1 cellular context compared by ENCODE assay signal in the genomic region with DNA sequence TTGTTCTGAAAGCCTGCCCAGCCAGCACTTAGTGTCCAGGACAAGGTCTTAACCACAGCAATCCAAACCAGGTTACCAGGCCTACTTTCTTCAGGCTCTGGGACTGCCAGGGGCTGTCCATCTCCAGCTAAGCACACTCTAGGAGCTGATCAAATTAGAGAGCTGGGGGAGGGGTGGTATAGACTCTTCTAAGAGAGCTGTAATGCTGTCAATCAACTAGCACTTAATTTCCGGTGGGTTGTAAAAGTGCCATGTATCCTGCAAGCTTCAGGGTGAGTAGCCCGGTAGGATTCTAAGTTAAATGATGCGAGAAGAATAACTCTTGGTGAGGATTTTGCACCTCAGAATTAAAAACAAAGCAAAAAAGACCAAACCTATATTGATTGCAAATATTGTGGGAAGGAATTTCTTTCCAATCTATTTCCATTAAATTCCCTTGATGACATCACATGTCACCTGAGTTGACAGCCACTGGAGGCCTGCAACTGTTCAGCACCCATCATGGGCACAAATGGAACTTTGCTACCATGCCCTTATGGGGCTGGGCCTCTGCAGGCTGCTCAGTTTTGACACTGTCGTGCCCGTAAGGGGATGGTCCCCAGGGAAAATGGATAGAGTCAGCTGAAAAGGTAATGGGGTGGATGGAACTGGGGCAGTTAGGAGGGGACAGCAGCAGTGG.
TF ChIP-seq lines count a peak whose summit lies in the region.

No MANE protein-coding gene starts in this region.

TF ChIP-seq in H1, 55 proteins besides CTCF, POLR2A, EP300 and RAD21 (continued from another document):
- TF ChIP-seq CEBPB (IDR thresholded peaks at IDR 0.05; ENCODE audit: low read depth, low read length) (no peak), MAFK (IDR thresholded peaks at IDR 0.05; ENCODE audit: low read depth, low read length) (no peak), SAP30 (IDR thresholded peaks at IDR 0.05; ENCODE audit: insufficient read depth, insufficient replicate concordance, low read length) (no peak), EGR1 (IDR thresholded peaks at IDR 0.05; ENCODE audit: borderline replicate concordance, low read depth, low read length) (no peak), TEAD4 (IDR thresholded peaks at IDR 0.05; ENCODE audit: low read depth, low read length) (no peak), TBP (IDR thresholded peaks at IDR 0.05; ENCODE audit: low read depth, low read length) (no peak), KDM5A (IDR thresholded peaks at IDR 0.05; ENCODE audit: low read length) (no peak), SP2 (IDR thresholded peaks at IDR 0.05; ENCODE audit: low read length) (no peak)
